22 cellular contexts compared by ENCODE assay signal in genomic region chr5:1116977-1117376, GRCh38.
"Had no signal": no experiment of that assay in that cellular context is flagged by ENCODE, and none has a peak within 500 bp of the region (broad histone marks: within the 10 kb centered on the region; RNA-seq: fewer than 3 reads in every experiment).

No MANE protein-coding gene starts in this region.

- H3K27ac ChIP-seq: right lobe of liver, suprapubic skin, thyroid gland had no signal

- H3K36me3 Mint-ChIP-seq: immature natural killer cell, memory B cell, natural killer cell had no signal

- H3K4me1 Mint-ChIP-seq: immature natural killer cell, natural killer cell had no signal

- H3K27me3 ChIP-seq: pancreas, right lobe of liver, suprapubic skin, thyroid gland had no signal

- H3K4me3 ChIP-seq: dorsolateral prefrontal cortex, lung, pancreas, right lobe of liver, suprapubic skin, thyroid gland had no signal

- H3K4me3 Mint-ChIP-seq: immature natural killer cell; memory B cell; natural killer cell; stimulated activated naive CD8-positive, alpha-beta T cell treated with anti-CD3 and anti-CD28 coated beads, Interleukin-15, amount 100 ng/mL, for 72 hours had no signal

- DNase-seq: dorsolateral prefrontal cortex; effector CD4-positive, alpha-beta T cell; hypothalamus; immature natural killer cell; left ventricle myocardium superior; natural killer cell; occipital lobe; retina; right lobe of liver; small intestine; stimulated activated CD4-positive, alpha-beta T cell treated with anti-CD3 and anti-CD28 coated beads, Interleukin-12 subunit alpha, Interleukin-12 subunit beta, amount 100 ng/mL, for 4 hours; stimulated activated CD4-positive, alpha-beta T cell treated with anti-CD3 and anti-CD28 coated beads, Interleukin-1b, Interleukin-23, amount 100 ng/mL, for 48 hours; stimulated activated CD4-positive, alpha-beta T cell treated with anti-CD3 and anti-CD28 coated beads, Interleukin-4, amount 100 ng/mL, for 1 hour; stimulated activated CD8-positive, alpha-beta memory T cell treated with anti-CD3 and anti-CD28 coated beads, Interleukin-4, amount 100 ng/mL, for 48 hours; stimulated activated naive CD4-positive, alpha-beta T cell; stimulated activated naive CD8-positive, alpha-beta T cell treated with anti-CD3 and anti-CD28 coated beads, Interleukin-15, amount 100 ng/mL, for 72 hours; thyroid gland; trophoblast cell had no signal

- H3K9me3 ChIP-seq: pancreas, right lobe of liver, suprapubic skin, thyroid gland had no signal

- ATAC-seq: left ventricle myocardium superior; natural killer cell; pancreas; right lobe of liver; stimulated activated naive CD8-positive, alpha-beta T cell treated with anti-CD3 and anti-CD28 coated beads, Interleukin-15, amount 100 ng/mL, for 72 hours had no signal

- H3K36me3 ChIP-seq: pancreas, right lobe of liver, suprapubic skin, thyroid gland had no signal

- H3K27me3 Mint-ChIP-seq: memory B cell had no signal

- H3K27ac Mint-ChIP-seq: immature natural killer cell; memory B cell; natural killer cell; stimulated activated naive CD8-positive, alpha-beta T cell treated with anti-CD3 and anti-CD28 coated beads, Interleukin-15, amount 100 ng/mL, for 72 hours had no signal

- H3K9me3 Mint-ChIP-seq: immature natural killer cell; memory B cell; natural killer cell; stimulated activated naive CD8-positive, alpha-beta T cell treated with anti-CD3 and anti-CD28 coated beads, Interleukin-15, amount 100 ng/mL, for 72 hours had no signal
